Comparison of ENCODE assay signal across 8 cellular contexts in the genomic region with DNA sequence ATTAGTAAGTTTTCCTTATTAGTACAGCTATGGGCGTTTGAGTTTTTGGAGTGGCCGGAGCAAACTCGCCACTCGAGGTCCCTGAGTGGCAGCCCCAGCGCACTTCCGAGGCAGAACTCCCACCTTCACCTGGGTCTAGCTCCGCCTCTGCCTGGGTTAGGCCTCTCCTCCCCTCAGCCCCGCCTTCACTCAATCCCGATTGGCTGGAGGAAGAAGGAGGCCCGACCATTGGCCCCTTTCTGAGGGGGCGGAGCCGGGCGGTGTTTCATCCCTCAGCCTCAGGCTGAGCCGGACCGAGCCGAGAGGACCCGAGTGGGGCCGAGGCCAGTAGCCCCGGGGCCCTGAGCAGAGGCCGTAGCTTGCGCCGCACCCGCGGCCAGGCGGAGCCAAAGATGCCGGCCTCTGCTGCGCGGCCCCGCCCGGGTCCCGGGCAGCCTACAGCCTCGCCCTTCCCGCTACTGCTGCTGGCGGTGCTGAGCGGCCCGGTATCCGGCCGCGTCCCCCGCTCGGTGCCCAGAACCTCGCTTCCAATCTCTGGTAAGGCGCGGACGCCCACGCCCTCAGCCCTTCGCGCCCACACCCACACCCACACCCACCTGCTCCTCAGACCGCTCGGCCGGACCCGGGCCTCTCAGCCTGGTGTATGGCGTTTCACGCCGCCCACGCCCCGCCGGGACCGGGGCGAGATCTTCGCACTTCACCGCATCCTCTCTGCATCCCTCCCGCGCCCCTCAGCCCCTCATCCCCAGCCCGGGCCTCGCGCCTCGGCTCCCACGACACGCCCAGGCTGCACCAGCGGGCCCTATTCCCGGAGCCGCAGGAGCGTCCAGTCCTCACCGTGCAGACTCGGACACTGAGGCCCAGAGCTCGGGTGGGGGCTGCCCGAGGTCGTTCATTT. TPM values are rescaled to one million over a fixed set of nuclear protein-coding genes. Genes with fewer than 3 reads are reported as not detected.
A peak's percentile ranks its signal among the peaks of the same experiment; 100 is the strongest.
DNase-seq lines count a peak whose midpoint lies in the region; ATAC-seq and TF ChIP-seq lines count a peak whose summit lies in the region.

A gene with protein sequence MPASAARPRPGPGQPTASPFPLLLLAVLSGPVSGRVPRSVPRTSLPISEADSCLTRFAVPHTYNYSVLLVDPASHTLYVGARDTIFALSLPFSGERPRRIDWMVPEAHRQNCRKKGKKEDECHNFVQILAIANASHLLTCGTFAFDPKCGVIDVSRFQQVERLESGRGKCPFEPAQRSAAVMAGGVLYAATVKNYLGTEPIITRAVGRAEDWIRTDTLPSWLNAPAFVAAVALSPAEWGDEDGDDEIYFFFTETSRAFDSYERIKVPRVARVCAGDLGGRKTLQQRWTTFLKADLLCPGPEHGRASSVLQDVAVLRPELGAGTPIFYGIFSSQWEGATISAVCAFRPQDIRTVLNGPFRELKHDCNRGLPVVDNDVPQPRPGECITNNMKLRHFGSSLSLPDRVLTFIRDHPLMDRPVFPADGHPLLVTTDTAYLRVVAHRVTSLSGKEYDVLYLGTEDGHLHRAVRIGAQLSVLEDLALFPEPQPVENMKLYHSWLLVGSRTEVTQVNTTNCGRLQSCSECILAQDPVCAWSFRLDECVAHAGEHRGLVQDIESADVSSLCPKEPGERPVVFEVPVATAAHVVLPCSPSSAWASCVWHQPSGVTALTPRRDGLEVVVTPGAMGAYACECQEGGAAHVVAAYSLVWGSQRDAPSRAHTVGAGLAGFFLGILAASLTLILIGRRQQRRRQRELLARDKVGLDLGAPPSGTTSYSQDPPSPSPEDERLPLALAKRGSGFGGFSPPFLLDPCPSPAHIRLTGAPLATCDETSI (plus strand): TSS at position 263 of the 898 bp plus-strand sequence. CDS start 130 bp downstream, at position 393.

- H3K36me3 ChIP-seq in mucosa of stomach (ENCODE audit: control insufficient read depth, insufficient read depth, low read length) = no peaks in the 10 kb centered on the region

- peak within 1 kb of the TSS; percentile 71 for H3K4me3 ChIP-seq in mucosa of stomach (ENCODE audit: low read length)

- H3K27me3 Mint-ChIP-seq in IgD-negative memory B cell = peaks cover 6% of the 10 kb centered on the region

- H3K36me3 Mint-ChIP-seq in IgD-negative memory B cell = peaks cover 7% of the 10 kb centered on the region

- TF ChIP-seq POLR2A in erythroblast (IDR thresholded peaks at IDR 0.05; ENCODE audit: low read length) = no peak

- peaks cover 9 to 14% (median 12%) of the 10 kb centered on the region in 3 donors for H3K4me1 Mint-ChIP-seq in IgD-negative memory B cell

- peak within 1 kb of the TSS; percentile 93 to 99 (median 97) for H3K4me3 Mint-ChIP-seq in IgD-negative memory B cell

- H3K27me3 ChIP-seq in mucosa of stomach (ENCODE audit: control insufficient read depth, insufficient read depth, low read length) = peaks cover 6% of the 10 kb centered on the region

- peak; percentile 100 for ATAC-seq in GM21576 (IDR thresholded peaks at IDR 0.05; ENCODE audit: unreplicated experiment)

- no peaks in the 10 kb centered on the region for H3K9me3 Mint-ChIP-seq in IgD-negative memory B cell

- H3K4me1 ChIP-seq in mucosa of stomach (ENCODE audit: control insufficient read depth, insufficient read depth, low read length) = peaks cover 6% of the 10 kb centered on the region

- peak within 1 kb of the TSS; percentile 78 to 96 (median 94) for H3K27ac Mint-ChIP-seq in IgD-negative memory B cell

- no peaks in the 10 kb centered on the region for H3K9me3 ChIP-seq in mucosa of stomach (ENCODE audit: control insufficient read depth, low read length)

- DNase-seq in DMS114 treated with DMSO at 0.1 percent for 48 hours (lab: John Stamatoyannopoulos, UW; ENCODE audit: unreplicated experiment) = peak; percentile 93
- peak; percentile 95 for DNase-seq in OCI-M1 (lab: John Stamatoyannopoulos, UW)
- DNase-seq in activated T-cell treated with anti-CD3 and anti-CD28 coated beads, Interleukin-2, amount 50 U/mL, for 1 hour = peak; percentile 94
- peak; percentile 83 to 85 for DNase-seq in erythroblast (lab: John Stamatoyannopoulos, UW)
- peak; percentile 96 for DNase-seq in stimulated activated CD8-positive, alpha-beta memory T cell treated with anti-CD3 and anti-CD28 coated beads, Interleukin-4, amount 100 ng/mL, for 48 hours

- peak within 1 kb of the TSS; percentile 67 for H3K9ac ChIP-seq in mucosa of stomach (ENCODE audit: low read length)

RNA-seq across cellular contexts. Expression of the gene that starts here (rescaled TPM):
- 6.4 TPM for polyA plus RNA-seq in IgD-negative memory B cell

Comparison
In these comparisons a context has a peak if more than half of its experiments do, and no peak if none do; other contexts are left out.
1. Peak in every context shown above with its lines: DNase-seq, ATAC-seq and H3K4me3 ChIP-seq.